8 cellular contexts compared by ENCODE assay signal in the genomic region with DNA sequence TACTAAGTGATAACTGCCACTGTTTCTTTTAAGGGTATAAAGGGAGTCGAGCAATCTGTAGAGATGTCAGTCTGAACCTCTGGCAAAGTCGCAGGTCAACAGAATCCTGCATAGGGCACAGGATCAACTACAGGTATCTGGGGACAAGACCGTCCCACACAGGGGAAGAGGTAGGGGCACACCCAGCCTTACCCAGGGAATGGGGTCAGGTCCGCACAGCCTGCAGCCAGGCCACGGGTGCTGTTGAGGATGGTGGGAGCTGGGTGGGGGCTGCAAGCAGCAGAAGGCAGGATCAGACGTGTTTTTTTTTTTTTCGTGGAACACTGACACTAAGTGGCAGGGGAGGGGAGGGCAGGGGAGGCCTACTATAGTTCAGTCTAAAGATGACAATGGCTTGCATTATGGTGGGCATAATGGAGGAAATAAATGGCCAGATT. TPM values are rescaled to one million over a fixed set of nuclear protein-coding genes. Genes with fewer than 3 reads are reported as not detected.
DNase-seq lines count a peak whose midpoint lies in the region; TF ChIP-seq lines count a peak whose summit lies in the region.

No MANE protein-coding gene starts in this region.

- CTCF ChIA-PET in CD8-positive, alpha-beta memory T cell (lab: Charles Lee), result interaction anchor here (0.5 kb wide), 1 partner anchor 20 kb away, joined by 3 read pairs; no protein-coding TSS in a partner anchor

- peak overlapping the region; percentile 50 for H3K4me3 ChIP-seq in CD8-positive, alpha-beta memory T cell (ENCODE audit: low read length)

- H3K36me3 ChIP-seq in CD8-positive, alpha-beta memory T cell (ENCODE audit: insufficient read depth, low read length), result no peaks in the 10 kb centered on the region

- no peak overlapping the region for H3K27ac ChIP-seq in CD8-positive, alpha-beta memory T cell (ENCODE audit: low read depth, low read length)

- H3K27me3 ChIP-seq in CD8-positive, alpha-beta memory T cell (ENCODE audit: insufficient read depth, low read length, poor library complexity, severe bottlenecking), result no peaks in the 10 kb centered on the region

- peak overlapping the region; percentile 50 to 95 (median 72) for H3K27ac Mint-ChIP-seq in CD8-positive, alpha-beta memory T cell
- peak overlapping the region; percentile 79 for H3K27ac Mint-ChIP-seq in osteocyte (ENCODE audit: unreplicated experiment)

- no peaks in the 10 kb centered on the region for H3K9me3 ChIP-seq in CD8-positive, alpha-beta memory T cell (ENCODE audit: low read length)

- DNase-seq in CD8-positive, alpha-beta memory T cell, result peak in 1 of 5 donors; percentile 5
- DNase-seq in NCI-H69 (lab: John Stamatoyannopoulos, UW), result peak; percentile 1
- DNase-seq in dermis blood vessel endothelial cell, result peak; percentile 28
- no peak for DNase-seq in osteocyte (ENCODE audit: extremely low spot score, unreplicated experiment)
- DNase-seq in activated effector memory CD4-positive, alpha-beta T cell treated with Interleukin-2 at 50 U/mL for 16 hours, result no peak
- DNase-seq in SK-N-DZ (ENCODE audit: low spot score), result no peak
- DNase-seq in stimulated activated naive CD4-positive, alpha-beta T cell treated with Interleukin-2 at 50 U/mL for 16 hours (lab: John Stamatoyannopoulos, UW), result no peak
- no peak for DNase-seq in A172 (ENCODE audit: low spot score)

- peak overlapping the region; percentile 66 to 82 (median 81) for H3K4me3 Mint-ChIP-seq in CD8-positive, alpha-beta memory T cell
- H3K4me3 Mint-ChIP-seq in osteocyte (ENCODE audit: unreplicated experiment), result peak overlapping the region; percentile 70

- H3K27me3 Mint-ChIP-seq in CD8-positive, alpha-beta memory T cell, result peaks cover 0 to 2% of the 10 kb centered on the region in 2 donors
- H3K27me3 Mint-ChIP-seq in osteocyte (ENCODE audit: unreplicated experiment), result no peaks in the 10 kb centered on the region

- H3K36me3 Mint-ChIP-seq in CD8-positive, alpha-beta memory T cell, result peaks cover 0 to 13% (median 2%) of the 10 kb centered on the region in 3 donors
- H3K36me3 Mint-ChIP-seq in osteocyte (ENCODE audit: unreplicated experiment), result peaks cover 9% of the 10 kb centered on the region

- TF ChIP-seq CTCF in osteocyte (IDR thresholded peaks at IDR 0.05), result no peak

- H3K4me1 Mint-ChIP-seq in CD8-positive, alpha-beta memory T cell, result peaks cover 35 to 58% (median 54%) of the 10 kb centered on the region in 3 donors
- H3K4me1 Mint-ChIP-seq in osteocyte (ENCODE audit: unreplicated experiment), result peaks cover 35% of the 10 kb centered on the region

- POLR2A ChIA-PET in CD8-positive, alpha-beta memory T cell (lab: Charles Lee), result no interaction called here

- H3K4me1 ChIP-seq in CD8-positive, alpha-beta memory T cell (ENCODE audit: insufficient read depth, low read length), result peaks cover 21% of the 10 kb centered on the region

- H3K9me3 Mint-ChIP-seq in CD8-positive, alpha-beta memory T cell, result peaks cover 0 to 3% (median 0%) of the 10 kb centered on the region in 5 donors
- peaks cover 11% of the 10 kb centered on the region for H3K9me3 Mint-ChIP-seq in osteocyte (ENCODE audit: unreplicated experiment)

RNA-seq across cellular contexts. Expression of a gene that starts 41.9 kb away (rescaled TPM):
- total RNA-seq in CD8-positive, alpha-beta memory T cell, result 100 to 1,000 TPM; 307 to 313 TPM
- 70.0 TPM for polyA plus RNA-seq in CD8-positive, alpha-beta memory T cell
- total RNA-seq in dermis blood vessel endothelial cell, result 594 and 863 TPM in 2 replicates
- 839 and 856 TPM in 2 replicates for total RNA-seq in osteocyte
- polyA plus RNA-seq in SK-N-DZ (2014; cell fraction: cytosol; rRNA removed), result 170 and 181 TPM in 2 replicates
- polyA plus RNA-seq in SK-N-DZ (2014; cell fraction: nucleus; rRNA removed), result 152 and 164 TPM in 2 replicates
- 458 and 509 TPM in 2 replicates for total RNA-seq in A172 (2014; rRNA removed; shearing (Covaris generic))

RNA-seq across cellular contexts. Expression of a gene that starts 42.2 kb away (rescaled TPM):
- total RNA-seq in CD8-positive, alpha-beta memory T cell, result 100 to 1,000 TPM; 301 to 319 TPM
- 187 TPM for polyA plus RNA-seq in CD8-positive, alpha-beta memory T cell
- total RNA-seq in dermis blood vessel endothelial cell (529 and 622 TPM in 2 replicates), osteocyte (547 and 557 TPM in 2 replicates)
- 320 and 356 TPM in 2 replicates for polyA plus RNA-seq in SK-N-DZ (2014; cell fraction: cytosol; rRNA removed)
- polyA plus RNA-seq in SK-N-DZ (2014; cell fraction: nucleus; rRNA removed), result 330 and 417 TPM in 2 replicates
- 374 and 393 TPM in 2 replicates for total RNA-seq in A172 (2014; rRNA removed; shearing (Covaris generic))

Comparison
In these comparisons a context has a peak if more than half of its experiments do, and no peak if none do; other contexts are left out.
1. DNase-seq: peak in NCI-H69 (single experiment) and dermis blood vessel endothelial cell (single experiment); none in osteocyte (single experiment), activated effector memory CD4-positive, alpha-beta T cell treated with Interleukin-2 at 50 U/mL for 16 hours (single experiment), SK-N-DZ (single experiment), stimulated activated naive CD4-positive, alpha-beta T cell treated with Interleukin-2 at 50 U/mL for 16 hours (single experiment) and A172 (single experiment).